In the genomic region with DNA sequence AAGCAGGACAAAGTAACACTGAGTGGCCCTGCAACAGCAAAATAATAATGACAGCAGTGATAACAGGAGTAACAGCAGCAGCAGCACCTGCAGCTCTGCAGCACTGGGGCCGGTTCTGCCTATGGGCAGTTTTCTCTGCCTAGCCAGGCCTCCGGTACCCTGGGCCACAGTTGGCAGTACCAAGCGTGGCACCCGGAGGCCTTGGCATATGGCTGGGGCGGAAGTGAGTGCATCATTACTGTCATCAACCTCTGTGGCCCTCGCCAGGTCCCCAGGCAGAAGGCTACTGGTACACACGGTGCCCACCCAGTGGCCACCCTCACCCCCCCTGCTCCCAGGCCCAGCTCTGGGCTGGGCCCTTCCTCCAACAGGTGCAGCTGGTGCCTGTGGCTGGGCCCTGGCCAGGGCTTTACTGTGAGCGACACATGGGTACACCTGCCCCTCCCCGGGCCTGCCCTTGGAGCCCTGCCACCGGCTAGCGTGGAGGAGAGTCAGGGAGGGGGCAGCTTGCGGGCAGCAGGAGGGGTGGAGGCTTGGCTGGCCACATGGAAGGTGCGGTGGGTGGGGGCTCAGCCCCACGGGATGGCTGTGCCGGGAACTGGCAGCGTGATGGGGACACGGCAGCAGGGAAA, we compare ENCODE assay signal across 27 cellular contexts. TPM values are rescaled to one million over a fixed set of nuclear protein-coding genes. Genes with fewer than 3 reads are reported as not detected.
DNase-seq lines count a peak whose midpoint lies in the region; ATAC-seq, FAIRE-seq and TF ChIP-seq lines count a peak whose summit lies in the region.
"Had no signal": no experiment of that assay in that cellular context is flagged by ENCODE, and none has a peak within 500 bp of the region (broad histone marks: within the 10 kb centered on the region; RNA-seq: fewer than 3 reads in every experiment).

No MANE protein-coding gene starts in this region.

- H3K36me3 ChIP-seq in pancreas, result no peaks in the 10 kb centered on the region
- H3K36me3 ChIP-seq: ovary had no signal

- FAIRE-seq in HTR-8/SVneo (lab: Jason Lieb, UNC) (peak; percentile 87), pancreas (lab: Jason Lieb, UNC) (no peak)
- FAIRE-seq: TTC549 had no signal

- no peak for TF ChIP-seq CTCF in pancreas (IDR thresholded peaks at IDR 0.05)

- 43% methylated on average over 17 of the region's 17 CpGs for WGBS in pancreas, 2 donors

- DNase-seq in HTR-8/SVneo (ENCODE audit: insufficient read length, low spot score) (no peak), NCI-H69 (lab: John Stamatoyannopoulos, UW) (peak; percentile 21), cardiac septum (ENCODE audit: low spot score) (peak; percentile 85), pancreas (peak; percentile 33 to 85 (median 67)), A172 (ENCODE audit: low spot score) (no peak)
- no peak for DNase-seq in stimulated activated CD4-positive, alpha-beta T cell treated with anti-CD3 and anti-CD28 coated beads, Interleukin-2, amount 100 ng/mL, for 24 hours
- DNase-seq: activated CD4-positive, alpha-beta T cell treated with anti-CD3 and anti-CD28 coated beads for 1 hour; activated naive CD4-positive, alpha-beta T cell treated with anti-CD3 and anti-CD28 coated beads, Interleukin-2, amount 10 ng/mL, durations not matched to agents 7 days and 5 days; activated T-cell treated with anti-CD3 and anti-CD28 coated beads, Interleukin-2, amount 50 U/mL, for 48 hours; erythroblast; foreskin melanocyte; kidney glomerular epithelial cell; mesendoderm; natural killer cell; NCI-H1694 treated with DMSO at 0.1 percent for 48 hours; NCI-H446; ovary; SIG-M5; stimulated activated naive CD4-positive, alpha-beta T cell; T-cell; trophoblast cell had no signal

- no peaks in the 10 kb centered on the region for H3K9me3 ChIP-seq in pancreas
- H3K9me3 ChIP-seq: ovary had no signal

- ATAC-seq in pancreas (peak; percentile 65 to 90 (median 76)), HG02623 (IDR thresholded peaks at IDR 0.05; ENCODE audit: unreplicated experiment) (no peak), GM21528 (IDR thresholded peaks at IDR 0.05; ENCODE audit: low FRiP score, unreplicated experiment) (no peak)
- ATAC-seq: HCT116, natural killer cell, T-cell had no signal

- H3K4me1 ChIP-seq in pancreas, result peaks cover 0 to 14% (median 6%) of the 10 kb centered on the region in 3 donors

- intact Hi-C loops in cardiac septum (cut with DNase I), result loop anchor here (5.0 kb wide), 2 partner anchors 73 to 92 kb away; no protein-coding TSS in a partner anchor
- intact Hi-C loops in pancreas (cut with DNase I), result no loop called here

- no peak overlapping the region for H3K4me3 ChIP-seq in pancreas
- H3K4me3 ChIP-seq: ovary had no signal

- H3K27ac ChIP-seq in pancreas, result no peak overlapping the region
- H3K27ac ChIP-seq: ovary had no signal

- H3K27me3 ChIP-seq in pancreas, result peaks cover 0 to 15% (median 0%) of the 10 kb centered on the region in 4 donors
- H3K27me3 ChIP-seq: ovary had no signal

RNA-seq across cellular contexts. Expression of gene KCNJ12, which starts 3.0 kb away (rescaled TPM):
- 11.3 TPM for total RNA-seq in cardiac septum
- under 1 TPM; 0.09 to 0.37 (median 0.12) TPM for total RNA-seq in pancreas
- under 1 TPM; 0.15 to 0.16 TPM for polyA plus RNA-seq in pancreas
- total RNA-seq in A172 (2014; rRNA removed; shearing (Covaris generic)), result 0.03 and 0.05 TPM in 2 replicates
- total RNA-seq: MCF 10A had no signal
- polyA plus RNA-seq: IgD-negative memory B cell had no signal

Comparison
In these comparisons a context has a peak if more than half of its experiments do, and no peak if none do; other contexts are left out.
1. DNase-seq: peak in NCI-H69 (single experiment), cardiac septum (single experiment) and pancreas (6 of 6); none in HTR-8/SVneo (single experiment), A172 (single experiment) and stimulated activated CD4-positive, alpha-beta T cell treated with anti-CD3 and anti-CD28 coated beads, Interleukin-2, amount 100 ng/mL, for 24 hours (0 of 2).
2. ATAC-seq: peak in pancreas (4 of 4); none in HG02623 (single experiment) and GM21528 (single experiment).